Comparison of ENCODE assay signal across 9 cellular contexts in the genomic region with DNA sequence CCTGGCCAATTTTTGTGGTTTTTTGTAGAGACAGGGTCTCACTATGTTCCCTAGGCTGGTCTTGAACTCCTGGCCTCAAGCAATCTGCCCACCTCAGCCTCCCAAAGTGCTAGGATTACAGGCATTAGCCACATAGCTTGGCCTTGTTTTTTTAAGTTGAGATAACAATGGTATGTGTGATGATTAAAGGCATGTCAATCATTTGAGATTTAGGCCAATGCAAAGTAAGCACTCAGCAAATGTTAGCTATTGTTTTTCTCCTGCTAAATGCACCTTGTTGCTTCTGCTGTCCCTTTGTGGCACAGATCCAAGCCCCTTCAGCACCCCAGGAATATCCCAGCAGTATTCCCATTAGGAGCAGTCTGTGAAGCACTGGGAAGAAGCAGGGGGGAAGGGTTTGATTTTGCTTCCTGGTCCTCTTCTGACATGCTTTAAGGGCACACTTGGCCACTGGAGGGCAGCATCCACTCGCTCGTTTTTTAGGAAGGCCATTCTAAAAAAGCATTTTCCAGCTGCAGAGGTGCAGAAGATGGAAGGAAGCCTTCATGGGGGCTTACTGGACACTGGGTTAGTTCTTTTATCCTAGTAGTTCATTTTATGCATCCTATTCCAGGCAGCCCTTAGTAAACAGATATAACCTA.
A peak's percentile ranks its signal among the peaks of the same experiment; 100 is the strongest.
DNase-seq lines count a peak whose midpoint lies in the region; ATAC-seq lines count a peak whose summit lies in the region.
"Had no signal": no experiment of that assay in that cellular context is flagged by ENCODE, and none has a peak within 500 bp of the region (broad histone marks: within the 10 kb centered on the region; RNA-seq: fewer than 3 reads in every experiment).

No MANE protein-coding gene starts in this region.

- no peaks in the 10 kb centered on the region for H3K36me3 ChIP-seq in iPS DF 6.9 (ENCODE audit: control insufficient read depth, insufficient read depth, low read length)

- WGBS in iPS DF 6.9 (ENCODE audit: insufficient coverage, insufficient read length) = no CpG with 5 or more reads among the region's 2 CpGs

- no peaks in the 10 kb centered on the region for H3K9me3 ChIP-seq in iPS DF 6.9 (ENCODE audit: control insufficient read depth, insufficient read depth, low read length)

- no peak overlapping the region for H3K27ac ChIP-seq in iPS DF 6.9 (ENCODE audit: low read length)
- H3K27ac ChIP-seq: skin epidermis had no signal

- H3K27me3 ChIP-seq in iPS DF 6.9 (ENCODE audit: control insufficient read depth, insufficient read depth, low read length) = no peaks in the 10 kb centered on the region

- peaks cover 1% of the 10 kb centered on the region; the same call in 1 of the 2 replicates for H3K4me1 ChIP-seq in iPS DF 6.9 (ENCODE audit: control insufficient read depth, insufficient read depth, low read length)

- no peak for ATAC-seq in HG03095 (IDR thresholded peaks at IDR 0.05; ENCODE audit: unreplicated experiment)

- H3K4me3 ChIP-seq in iPS DF 6.9 (ENCODE audit: low read length) = no peak overlapping the region
- H3K4me3 ChIP-seq: skin epidermis had no signal

- peak; percentile 82 for DNase-seq in SIG-M5 treated with dmso at 0.1 percent for 504 hours (lab: John Stamatoyannopoulos, UW; ENCODE audit: unreplicated experiment)
- DNase-seq in SIG-M5 (lab: John Stamatoyannopoulos, UW) = no peak
- peak; percentile 49 for DNase-seq in NCI-H2029 (lab: John Stamatoyannopoulos, UW)
- DNase-seq in T-helper 9 cell = peak; percentile 56
- DNase-seq in astrocyte of the hippocampus (ENCODE audit: low read depth, low spot score) = peak; percentile 83
- peak; percentile 66 for DNase-seq in iPS DF 6.9 (ENCODE audit: low read depth, low spot score)
- DNase-seq in smooth muscle cell of the brain vasculature (ENCODE audit: low read depth, low spot score) = peak; percentile 62
